ENCODE assay signal across 8 cellular contexts in the genomic region with DNA sequence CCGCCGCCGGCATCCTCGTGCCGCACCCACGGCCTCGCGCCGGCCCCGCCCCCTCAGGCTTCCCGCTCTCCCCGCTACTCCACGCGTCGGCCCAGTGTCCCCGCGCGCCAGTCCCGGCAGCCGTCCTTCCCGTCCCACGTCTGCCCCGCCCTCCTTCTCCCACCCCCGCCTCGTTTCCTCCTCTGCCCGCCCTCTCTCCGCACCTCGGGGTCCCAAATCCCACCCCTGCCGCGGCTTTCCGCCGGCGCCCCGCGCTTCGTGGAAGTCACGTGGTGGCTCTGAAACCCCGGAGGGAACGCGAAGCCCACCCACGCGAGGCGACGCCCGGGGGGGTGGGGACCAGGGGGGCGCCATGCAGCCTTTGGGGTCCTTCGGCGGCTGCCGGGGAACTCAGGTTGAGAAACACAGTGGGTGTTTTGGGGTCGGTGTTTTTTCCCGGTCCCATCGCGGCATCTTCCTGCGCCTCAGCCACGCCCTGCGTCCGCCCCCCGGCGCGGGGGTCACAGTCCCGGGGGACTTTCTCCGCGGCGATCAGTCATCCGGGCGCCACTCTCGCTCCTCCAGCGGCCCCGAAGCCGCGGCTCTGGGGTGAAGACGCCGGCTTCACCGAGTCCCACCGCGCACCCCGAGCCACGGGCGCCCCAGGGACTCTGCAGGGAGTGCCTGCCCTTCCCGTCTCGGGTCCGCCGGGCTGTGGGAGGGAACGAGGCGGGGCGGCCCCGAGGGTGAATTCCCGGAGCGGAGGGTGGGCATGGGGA. TPM values are rescaled to one million over a fixed set of nuclear protein-coding genes. Genes with fewer than 3 reads are reported as not detected.
DNase-seq lines count a peak whose midpoint lies in the region; ATAC-seq, FAIRE-seq and TF ChIP-seq lines count a peak whose summit lies in the region.

A gene with protein sequence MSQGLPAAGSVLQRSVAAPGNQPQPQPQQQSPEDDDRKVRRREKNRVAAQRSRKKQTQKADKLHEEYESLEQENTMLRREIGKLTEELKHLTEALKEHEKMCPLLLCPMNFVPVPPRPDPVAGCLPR (minus strand): TSS at position 2 of the 758 bp plus-strand sequence. CDS start 78 bp downstream, outside the sequence.

- H3K9ac ChIP-seq in OCI-LY1 (ENCODE audit: low read length), result peak within 1 kb of the TSS; percentile 15; the same call in 1 of the 2 replicates

- no peaks in the 10 kb centered on the region for H4K20me1 ChIP-seq in OCI-LY1 (ENCODE audit: insufficient read depth, low read length)

- H3K4me3 ChIP-seq in OCI-LY1 (ENCODE audit: low read depth, low read length, poor library complexity, severe bottlenecking), result peak within 1 kb of the TSS; percentile 58
- H3K4me3 ChIP-seq in heart left ventricle, result peak within 1 kb of the TSS; percentile 32 to 71 (median 62)
- peak within 1 kb of the TSS; percentile 37 for H3K4me3 ChIP-seq in retinal pigment epithelial cell (ENCODE audit: low read length)

- no peaks in the 10 kb centered on the region for H3F3A ChIP-seq in OCI-LY1 (ENCODE audit: insufficient read depth, low read length)

- no peaks in the 10 kb centered on the region for H3K36me3 ChIP-seq in OCI-LY1 (ENCODE audit: insufficient read depth, low read length)
- H3K36me3 ChIP-seq in heart left ventricle, result no peaks in the 10 kb centered on the region

- H3K27me3 ChIP-seq in OCI-LY1 (ENCODE audit: insufficient read depth, low read length) (peaks cover 20% of the 10 kb centered on the region; the same call in 1 of the 2 replicates), heart left ventricle (peaks cover 0 to 33% (median 3%) of the 10 kb centered on the region in 9 donors)

- no peak for TF ChIP-seq CTCF in OCI-LY1 (IDR thresholded peaks at IDR 0.05; ENCODE audit: low read length)
- TF ChIP-seq CTCF in heart left ventricle (IDR thresholded peaks at IDR 0.05), result no peak
- no peak for TF ChIP-seq CTCF in retinal pigment epithelial cell (conservative IDR thresholded peaks at IDR 0.05; ENCODE audit: low read depth, low read length)

- peaks cover 19% of the 10 kb centered on the region for H3K4me1 ChIP-seq in OCI-LY1 (ENCODE audit: insufficient read depth, low read length, severe bottlenecking)
- H3K4me1 ChIP-seq in heart left ventricle, result peaks cover 0 to 31% (median 15%) of the 10 kb centered on the region in 12 donors

- H3K9me2 ChIP-seq in OCI-LY1 (ENCODE audit: low read depth, low read length), result no peaks in the 10 kb centered on the region

- no peaks in the 10 kb centered on the region for H3K79me2 ChIP-seq in OCI-LY1 (ENCODE audit: insufficient read depth, low read length)

- WGBS in heart left ventricle, 4 donors, result 0 to 1% (median 0%) methylated on average over 6 to 89 of the region's 89 CpGs

- peak; percentile 46 for TF ChIP-seq POLR2A in H54 (IDR thresholded peaks at IDR 0.05; ENCODE audit: low read depth, low read length)
- no peak for TF ChIP-seq POLR2A in heart left ventricle (IDR thresholded peaks at IDR 0.05)

- peak; percentile 32 to 77 (median 61) for ATAC-seq in heart left ventricle

- FAIRE-seq in H54 (lab: Jason Lieb, UNC), result no peak

- no peaks in the 10 kb centered on the region for H3K9me3 ChIP-seq in OCI-LY1 (ENCODE audit: low read length)
- H3K9me3 ChIP-seq in heart left ventricle, result no peaks in the 10 kb centered on the region

- H2AFZ ChIP-seq in OCI-LY1 (ENCODE audit: low read length), result no peak within 1 kb of the TSS; the same call in 1 of the 2 replicates

- intact Hi-C loops in heart left ventricle (cut with DNase I), result loop anchor here in 2 of 10 donors (5.0 kb wide), 1 partner anchor 33 kb away; no protein-coding TSS in a partner anchor

- H3K27ac ChIP-seq in OCI-LY1 (ENCODE audit: low read depth, low read length, poor library complexity, severe bottlenecking) (no peak within 1 kb of the TSS), heart left ventricle (peak within 1 kb of the TSS; percentile 11 to 81 (median 68))

- H3K4me2 ChIP-seq in OCI-LY1 (ENCODE audit: low read length), result peak within 1 kb of the TSS; percentile 75

- DNase-seq in G401 (ENCODE audit: low spot score) (no peak), H54 (ENCODE audit: insufficient read length, low spot score) (peak; percentile 24), heart left ventricle (peak; percentile 62 to 79 (median 72)), retinal pigment epithelial cell (ENCODE audit: low read depth) (no peak), foreskin melanocyte (no peak), SKM-1 (lab: John Stamatoyannopoulos, UW; ENCODE audit: unreplicated experiment) (no peak)
- peak; percentile 56 for DNase-seq in activated gamma-delta T cell treated with anti-CD3 and anti-CD28 coated beads, Interleukin-2, amount 50 U/mL, for 16 hours (ENCODE audit: low read depth)

- in situ Hi-C loops in G401 (cut with HindIII; ENCODE audit: low sequenced_read_pairs), result no loop called here

RNA-seq across cellular contexts. Expression of the gene that starts here (rescaled TPM):
- 7.7 and 10.2 TPM in 2 replicates for total RNA-seq in G401 (2014; rRNA removed; shearing (Covaris generic))
- 1 to 10 TPM in 4 of 9 donors, under 1 TPM in 4, not detected in 1; 0.50 to 8.9 (median 1.2) TPM for total RNA-seq in heart left ventricle
- polyA plus RNA-seq in heart left ventricle, result 1 to 10 TPM in 1 of 2 donors, under 1 TPM in 1; 0.69 to 1.4 TPM

Comparison
In these comparisons a context has a peak if more than half of its experiments do, and no peak if none do; other contexts are left out.
1. DNase-seq: peak in H54 (single experiment), activated gamma-delta T cell treated with anti-CD3 and anti-CD28 coated beads, Interleukin-2, amount 50 U/mL, for 16 hours (single experiment) and heart left ventricle (5 of 5); none in G401 (single experiment), retinal pigment epithelial cell (single experiment), foreskin melanocyte (single experiment) and SKM-1 (single experiment).
2. Peak in every context shown above with its lines, with median percentiles within 50 percentile points of each other: H3K4me3 ChIP-seq.